In the genomic region with DNA sequence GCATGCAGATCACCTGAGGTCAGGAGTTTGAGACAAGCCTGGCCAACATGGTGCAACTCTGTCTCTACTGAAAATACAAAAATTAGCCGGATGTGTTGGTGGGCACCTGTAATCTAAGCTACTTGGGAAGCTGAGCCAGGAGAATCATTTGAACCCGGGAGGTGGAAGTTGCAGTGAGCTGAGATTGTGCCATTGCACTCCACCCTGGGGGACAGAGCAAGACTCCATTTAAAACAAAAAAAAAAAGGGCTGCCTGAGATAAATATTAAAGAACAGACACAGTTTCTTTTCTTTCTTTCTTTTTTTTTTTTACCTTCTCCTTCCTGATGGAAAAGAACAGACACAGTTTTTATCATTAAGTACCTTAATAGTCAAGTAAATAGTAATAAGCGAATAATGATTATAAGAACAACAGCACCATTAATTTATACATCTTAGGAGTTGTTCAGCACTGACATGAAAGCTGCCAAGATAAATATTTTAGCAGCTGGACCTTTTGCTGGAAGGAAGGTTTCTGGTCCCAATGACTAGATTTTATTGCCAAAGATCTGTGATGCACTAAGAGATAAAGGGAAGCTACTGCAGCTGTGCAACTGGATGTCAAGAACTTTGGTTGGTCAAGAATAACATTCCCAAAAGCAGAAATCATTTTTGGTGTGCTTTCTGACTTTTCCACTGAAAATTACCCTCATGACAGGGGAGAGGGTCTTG, we compare ENCODE assay signal across 1 cellular context.
A peak's percentile ranks its signal among the peaks of the same experiment; 100 is the strongest.
TF ChIP-seq lines count a peak whose summit lies in the region.

No MANE protein-coding gene starts in this region.

TF ChIP-seq in SK-N-SH, 30 proteins besides CTCF, POLR2A, EP300 and RAD21:
- no peak for TF ChIP-seq CHD2 (IDR thresholded peaks at IDR 0.05; ENCODE audit: low read length, partially characterized antibody)
- peak; percentile 69 for TF ChIP-seq RCOR1 (IDR thresholded peaks at IDR 0.05; ENCODE audit: low read length)
- peak; percentile 50; the same call in 1 of the 2 replicates for TF ChIP-seq TCF12 (IDR thresholded peaks at IDR 0.05)
- 0 out of 2 replicates have a peak, but pooled peaks have one; percentile 22 for TF ChIP-seq GATA2 (CRISPR knock-in tag; IDR thresholded peaks at IDR 0.05)
